In genomic region chr13:46660408-46660807, GRCh38 we compare ENCODE assay signal across 22 cellular contexts.
A peak's percentile ranks its signal among the peaks of the same experiment; 100 is the strongest.
DNase-seq lines count a peak whose midpoint lies in the region; ATAC-seq and TF ChIP-seq lines count a peak whose summit lies in the region.
"Had no signal": no experiment of that assay in that cellular context is flagged by ENCODE, and none has a peak within 500 bp of the region (broad histone marks: within the 10 kb centered on the region; RNA-seq: fewer than 3 reads in every experiment).

No MANE protein-coding gene starts in this region.

- H3K4me3 Mint-ChIP-seq in Calu3 (ENCODE audit: low read depth, unreplicated experiment) (peak overlapping the region; percentile 47), progenitor cell of endocrine pancreas (ENCODE audit: low read depth) (no peak overlapping the region), HFFc6 (no peak overlapping the region)
- H3K4me3 Mint-ChIP-seq: activated CD8-positive, alpha-beta T cell treated with anti-CD3 and anti-CD28 coated beads for 36 hours; activated naive CD8-positive, alpha-beta T cell treated with anti-CD3 and anti-CD28 coated beads for 36 hours; endodermal cell; natural killer cell treated with Interleukin-12 subunit alpha and Interleukin-12 subunit beta and Interleukin-15 and Interleukin-18, amount 100 ng/mL, for 72 hours had no signal

- TF ChIP-seq CTCF in Calu3 (IDR thresholded peaks at IDR 0.05; ENCODE audit: unreplicated experiment) (no peak), progenitor cell of endocrine pancreas (IDR thresholded peaks at IDR 0.05; ENCODE audit: unreplicated experiment) (no peak), HFFc6 (IDR thresholded peaks at IDR 0.05) (no peak)

- ATAC-seq in left lobe of liver (peak; percentile 6), GM18498 (IDR thresholded peaks at IDR 0.05; ENCODE audit: unreplicated experiment) (no peak)
- ATAC-seq: activated CD8-positive, alpha-beta T cell treated with anti-CD3 and anti-CD28 coated beads for 36 hours; left ventricle myocardium superior; natural killer cell treated with Interleukin-12 subunit alpha and Interleukin-12 subunit beta and Interleukin-15 and Interleukin-18, amount 100 ng/mL, for 72 hours had no signal

- CTCF ChIA-PET in Calu3 (lab: Charles Lee): no interaction called here

- no TSS peak for BruUV-seq in Calu3 (replicated peaks; lab: Mats Ljungman, UMichigan)

- intact Hi-C loops in Calu3 (cut with micrococcal nuclease; ENCODE audit: unreplicated experiment): loop anchor here (5.0 kb wide), 1 partner anchor 53 kb away; no protein-coding TSS in a partner anchor

- no peak for TF ChIP-seq POLR2A in erythroblast (IDR thresholded peaks at IDR 0.05; ENCODE audit: low read length)

- H3K9me3 Mint-ChIP-seq in Calu3 (ENCODE audit: low read depth, unreplicated experiment): no peaks in the 10 kb centered on the region
- peaks cover 13% of the 10 kb centered on the region for H3K9me3 Mint-ChIP-seq in progenitor cell of endocrine pancreas (ENCODE audit: low read depth)
- H3K9me3 Mint-ChIP-seq in HFFc6: no peaks in the 10 kb centered on the region
- H3K9me3 Mint-ChIP-seq: activated CD8-positive, alpha-beta T cell treated with anti-CD3 and anti-CD28 coated beads for 36 hours; activated naive CD8-positive, alpha-beta T cell treated with anti-CD3 and anti-CD28 coated beads for 36 hours; endodermal cell; natural killer cell treated with Interleukin-12 subunit alpha and Interleukin-12 subunit beta and Interleukin-15 and Interleukin-18, amount 100 ng/mL, for 72 hours had no signal

- DNase-seq in Calu3: no peak
- DNase-seq in OCI-M1 (lab: John Stamatoyannopoulos, UW): peak; percentile 20
- no peak for DNase-seq in left lobe of liver (ENCODE audit: low spot score)
- DNase-seq in progenitor cell of endocrine pancreas (ENCODE audit: low spot score, unreplicated experiment): no peak
- no peak for DNase-seq in erythroblast (lab: John Stamatoyannopoulos, UW)
- no peak for DNase-seq in stimulated activated CD4-positive, alpha-beta T cell treated with anti-CD3 and anti-CD28 coated beads, Interleukin-2, amount 100 ng/mL, for 48 hours
- DNase-seq in HFFc6: no peak
- DNase-seq: activated CD4-positive, CD25-positive, alpha-beta regulatory T cell treated with anti-CD3 and anti-CD28 coated beads, Interleukin-2, amount 50 U/mL, for 72 hours; activated CD8-positive, alpha-beta T cell treated with anti-CD3 and anti-CD28 coated beads for 36 hours; activated naive CD8-positive, alpha-beta T cell treated with anti-CD3 and anti-CD28 coated beads for 36 hours; aorta; endodermal cell; GM23248; left ventricle myocardium superior; midbrain; NCI-H1105; NCI-H1930; ovary; stimulated activated CD4-positive, alpha-beta T cell treated with anti-CD3 and anti-CD28 coated beads, Interleukin-4, amount 100 ng/mL, for 1 hour; T-helper 1 cell had no signal

- H3K27ac Mint-ChIP-seq in Calu3 (ENCODE audit: unreplicated experiment) (peak overlapping the region; percentile 81), progenitor cell of endocrine pancreas (peak overlapping the region; percentile 43), HFFc6 (no peak overlapping the region)
- H3K27ac Mint-ChIP-seq: activated CD8-positive, alpha-beta T cell treated with anti-CD3 and anti-CD28 coated beads for 36 hours; activated naive CD8-positive, alpha-beta T cell treated with anti-CD3 and anti-CD28 coated beads for 36 hours; endodermal cell; natural killer cell treated with Interleukin-12 subunit alpha and Interleukin-12 subunit beta and Interleukin-15 and Interleukin-18, amount 100 ng/mL, for 72 hours had no signal

- H3K27me3 Mint-ChIP-seq in Calu3 (ENCODE audit: unreplicated experiment) (no peaks in the 10 kb centered on the region), progenitor cell of endocrine pancreas (no peaks in the 10 kb centered on the region), HFFc6 (ENCODE audit: insufficient read depth) (no peaks in the 10 kb centered on the region)
- H3K27me3 Mint-ChIP-seq: activated CD8-positive, alpha-beta T cell treated with anti-CD3 and anti-CD28 coated beads for 36 hours; activated naive CD8-positive, alpha-beta T cell treated with anti-CD3 and anti-CD28 coated beads for 36 hours; natural killer cell treated with Interleukin-12 subunit alpha and Interleukin-12 subunit beta and Interleukin-15 and Interleukin-18, amount 100 ng/mL, for 72 hours had no signal

- H3K36me3 Mint-ChIP-seq in Calu3 (ENCODE audit: insufficient read depth, unreplicated experiment) (no peaks in the 10 kb centered on the region), progenitor cell of endocrine pancreas (ENCODE audit: insufficient read depth) (peaks cover 7% of the 10 kb centered on the region), HFFc6 (ENCODE audit: low read depth) (0 out of 2 replicates have a peak, but pooled peaks cover 4% of the 10 kb centered on the region)
- H3K36me3 Mint-ChIP-seq: natural killer cell treated with Interleukin-12 subunit alpha and Interleukin-12 subunit beta and Interleukin-15 and Interleukin-18, amount 100 ng/mL, for 72 hours had no signal

- H3K4me1 Mint-ChIP-seq in Calu3 (ENCODE audit: low read depth, unreplicated experiment) (peaks cover 52% of the 10 kb centered on the region), progenitor cell of endocrine pancreas (ENCODE audit: low read depth) (peaks cover 51% of the 10 kb centered on the region), HFFc6 (ENCODE audit: low read depth) (peaks cover 38% of the 10 kb centered on the region)
